Comparison of ENCODE assay signal across 25 cellular contexts in the genomic region with DNA sequence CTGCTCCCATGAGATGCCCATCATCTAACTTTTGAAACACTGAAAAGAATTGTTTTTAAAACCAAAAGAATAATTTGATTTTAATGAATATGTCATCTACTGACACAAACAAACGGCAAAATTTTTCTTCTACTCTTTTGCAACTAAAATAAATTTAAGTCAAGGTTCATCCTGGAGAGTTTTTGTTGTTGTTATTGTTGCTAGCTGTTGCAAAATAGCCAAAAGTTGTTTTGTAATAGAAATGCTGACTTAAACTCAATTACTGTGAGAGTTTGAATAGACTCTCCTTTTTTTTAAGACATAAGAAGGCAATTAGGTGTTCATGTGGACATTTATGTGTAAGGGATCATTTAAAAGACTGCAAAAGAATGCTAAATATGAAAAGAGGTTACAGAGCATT.
"Had no signal": no experiment of that assay in that cellular context is flagged by ENCODE, and none has a peak within 500 bp of the region (broad histone marks: within the 10 kb centered on the region; RNA-seq: fewer than 3 reads in every experiment).

No MANE protein-coding gene starts in this region.

- H3K4me1 ChIP-seq: stomach, suprapubic skin, testis, thyroid gland, tibial artery, transverse colon, upper lobe of left lung, upper lobe of right lung, vagina had no signal

- DNase-seq: stimulated activated CD4-positive, alpha-beta T cell treated with anti-CD3 and anti-CD28 coated beads, Interleukin-2, amount 100 ng/mL, for 24 hours; stimulated activated CD4-positive, alpha-beta T cell treated with anti-CD3 and anti-CD28 coated beads, Interleukin-2, amount 100 ng/mL, for 48 hours; stimulated activated CD4-positive, alpha-beta T cell treated with anti-CD3 and anti-CD28 coated beads, Interleukin-4, amount 100 ng/mL, for 1 hour; stimulated activated CD4-positive, alpha-beta T cell treated with anti-CD3 and anti-CD28 coated beads, Interleukin-4, amount 100 ng/mL, for 24 hours; stimulated activated CD4-positive, alpha-beta T cell treated with anti-CD3 and anti-CD28 coated beads, Interleukin-4, amount 100 ng/mL, for 4 hours; stimulated activated CD8-positive, alpha-beta memory T cell treated with anti-CD3 and anti-CD28 coated beads, Interleukin-4, amount 100 ng/mL, for 48 hours; stimulated activated naive B cell treated with anti-CD40 and anti-IgM and Interleukin-4, amounts not matched to agents 10 μg/mL and 1 μg/mL and 100 μg/mL, for 72 hours; stimulated activated naive CD4-positive, alpha-beta T cell; stimulated activated naive CD4-positive, alpha-beta T cell treated with Interleukin-2 at 50 U/mL for 16 hours; stimulated activated naive CD8-positive, alpha-beta T cell treated with anti-CD3 and anti-CD28 coated beads, Interleukin-15, amount 100 ng/mL, for 72 hours; stomach; substantia nigra; testis; thyroid gland; tibial artery; transverse colon; upper lobe of left lung; upper lobe of right lung had no signal

- H3K27me3 ChIP-seq: stomach, suprapubic skin, testis, thyroid gland, tibial artery, tibial nerve, transverse colon, upper lobe of left lung, upper lobe of right lung, vagina had no signal

- FAIRE-seq: urothelium cell line had no signal

- H3K36me3 ChIP-seq: stomach, suprapubic skin, thoracic aorta, thyroid gland, tibial artery, tibial nerve, transverse colon, upper lobe of left lung, upper lobe of right lung, vagina had no signal

- H3K4me3 ChIP-seq: stomach, suprapubic skin, testis, thoracic aorta, thyroid gland, tibial artery, tibial nerve, transverse colon, upper lobe of left lung, upper lobe of right lung, vagina had no signal

- H3K27ac ChIP-seq: stomach, suprapubic skin, testis, thoracic aorta, thyroid gland, tibial artery, tibial nerve, transverse colon, upper lobe of left lung, upper lobe of right lung, vagina had no signal

- ATAC-seq: stimulated activated effector memory CD8-positive, alpha-beta T cell treated with anti-CD3 and anti-CD28 coated beads, Interleukin-12 subunit alpha, Interleukin-12 subunit beta, amount 100 ng/mL, for 72 hours; stimulated activated memory B cell treated with anti-CD40 and anti-IgM and Interleukin-4, amounts not matched to agents 10 μg/mL and 1 μg/mL and 100 μg/mL, for 72 hours; stimulated activated naive B cell treated with anti-CD40 and anti-IgM and Interleukin-4, amounts not matched to agents 10 μg/mL and 1 μg/mL and 100 μg/mL, for 72 hours; stimulated activated naive CD8-positive, alpha-beta T cell treated with anti-CD3 and anti-CD28 coated beads, Interleukin-15, amount 100 ng/mL, for 72 hours; upper lobe of right lung had no signal

- H3K9me3 ChIP-seq: stomach, suprapubic skin, testis, thoracic aorta, thyroid gland, tibial artery, tibial nerve, transverse colon, upper lobe of left lung, upper lobe of right lung, vagina had no signal
